Comparison of ENCODE assay signal across 8 cellular contexts in the genomic region with DNA sequence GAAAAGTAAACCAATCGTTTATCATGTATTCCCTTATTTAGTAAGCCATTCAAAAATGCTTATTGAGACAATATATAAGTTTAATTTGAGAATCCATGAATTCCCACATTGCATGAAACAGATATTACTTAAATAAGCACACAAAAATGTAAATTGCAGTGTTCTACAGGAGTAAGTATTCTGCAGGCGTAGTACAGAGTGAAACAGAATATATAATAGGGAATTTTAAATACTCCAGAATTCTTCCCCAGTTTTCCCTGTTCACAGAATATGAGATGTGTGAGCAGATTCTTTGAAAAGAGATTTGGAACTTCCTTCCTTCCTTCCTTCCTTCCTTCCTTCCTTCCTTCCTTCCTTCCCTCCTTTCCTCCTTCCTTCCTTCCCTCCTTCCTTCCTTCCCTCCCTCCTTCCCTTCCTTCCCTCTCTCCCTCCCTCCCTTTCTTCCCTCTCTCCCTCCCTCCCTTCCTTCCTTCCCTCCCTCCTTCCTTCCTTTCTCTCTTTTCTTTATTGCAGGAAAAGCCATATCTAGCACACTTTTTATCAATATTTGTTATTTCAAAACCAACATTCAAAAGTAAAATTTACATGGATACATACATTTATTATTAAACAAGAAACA.
"Had no signal": no experiment of that assay in that cellular context is flagged by ENCODE, and none has a peak within 500 bp of the region (broad histone marks: within the 10 kb centered on the region; RNA-seq: fewer than 3 reads in every experiment).

No MANE protein-coding gene starts in this region.

- ATAC-seq: GM12878 had no signal

- DNase-seq: GDM1, GF-D8 had no signal

- FAIRE-seq: G401.6, GM12878, GM12891, GM12892, GM18507, GM19239 had no signal

- H3K4me3 ChIP-seq: GM12878 had no signal
